ENCODE assay signal across 21 cellular contexts in genomic region chr10:122325235-122325634, GRCh38. TPM values are rescaled to one million over a fixed set of nuclear protein-coding genes. Genes with fewer than 3 reads are reported as not detected.
A peak's percentile ranks its signal among the peaks of the same experiment; 100 is the strongest.
DNase-seq lines count a peak whose midpoint lies in the region; TF ChIP-seq lines count a peak whose summit lies in the region.
"Had no signal": no experiment of that assay in that cellular context is flagged by ENCODE, and none has a peak within 500 bp of the region (broad histone marks: within the 10 kb centered on the region; RNA-seq: fewer than 3 reads in every experiment).

No MANE protein-coding gene starts in this region.

- intact Hi-C loops in left ventricle myocardium inferior (cut with micrococcal nuclease), result no loop called here

- H3K4me3 ChIP-seq in right atrium auricular region, result no peak overlapping the region
- H3K4me3 ChIP-seq in left ventricle myocardium inferior, result no peak overlapping the region
- no peak overlapping the region for H3K4me3 ChIP-seq in suprapubic skin
- H3K4me3 ChIP-seq in brain microvascular endothelial cell (ENCODE audit: low read depth, low read length), result no peak overlapping the region
- H3K4me3 ChIP-seq: GM12878 had no signal

- TF ChIP-seq EP300 in suprapubic skin (IDR thresholded peaks at IDR 0.05), result no peak

- H3K9me3 ChIP-seq in right atrium auricular region (peaks cover 0 to 6% of the 10 kb centered on the region in 2 donors), left ventricle myocardium inferior (replicated peaks) (peaks cover 13% of the 10 kb centered on the region), suprapubic skin (no peaks in the 10 kb centered on the region)
- H3K9me3 ChIP-seq: BE2C had no signal

- in situ Hi-C loops in brain microvascular endothelial cell (cut with HindIII; ENCODE audit: low pct_ligation_motif_present, low sequenced_read_pairs), result no loop called here

- H3K36me3 ChIP-seq in right atrium auricular region, result no peaks in the 10 kb centered on the region
- no peaks in the 10 kb centered on the region for H3K36me3 ChIP-seq in left ventricle myocardium inferior
- H3K36me3 ChIP-seq in suprapubic skin, result no peaks in the 10 kb centered on the region
- no peaks in the 10 kb centered on the region for H3K36me3 ChIP-seq in brain microvascular endothelial cell (replicated peaks)
- H3K36me3 ChIP-seq: BE2C had no signal

- DNase-seq in right atrium auricular region (ENCODE audit: low spot score), result peak; percentile 44
- no peak for DNase-seq in left ventricle myocardium inferior
- DNase-seq in epithelial cell of prostate (ENCODE audit: low read depth, low spot score), result no peak
- peak in 1 of 2 donors; percentile 62 for DNase-seq in suprapubic skin (ENCODE audit: low spot score in 2 of 2)
- no peak for DNase-seq in brain microvascular endothelial cell
- no peak for DNase-seq in substantia nigra (lab: John Stamatoyannopoulos, UW)
- DNase-seq: ACHN; BE2C; C1 segment of cervical spinal cord; CD4-positive, CD25-positive, alpha-beta regulatory T cell; CD8-positive, alpha-beta memory T cell; COR-L47; DMS 273 treated with DMSO at 0.1 percent for 48 hours; DMS53; DND-41; EL; H9 had no signal

- H3K27me3 ChIP-seq in right atrium auricular region (no peaks in the 10 kb centered on the region), left ventricle myocardium inferior (ENCODE audit: low read depth) (no peaks in the 10 kb centered on the region), suprapubic skin (no peaks in the 10 kb centered on the region), brain microvascular endothelial cell (replicated peaks) (no peaks in the 10 kb centered on the region)

- TF ChIP-seq CTCF in right atrium auricular region (IDR thresholded peaks at IDR 0.05), result no peak
- TF ChIP-seq CTCF in left ventricle myocardium inferior (IDR thresholded peaks at IDR 0.05; ENCODE audit: borderline replicate concordance), result no peak
- no peak for TF ChIP-seq CTCF in suprapubic skin (IDR thresholded peaks at IDR 0.05)
- TF ChIP-seq CTCF in brain microvascular endothelial cell (IDR thresholded peaks at IDR 0.05; ENCODE audit: low read depth, low read length, missing control alignments), result no peak

- WGBS in suprapubic skin, result 83% methylated on average over 2 of the region's 2 CpGs

- TF ChIP-seq POLR2A in suprapubic skin (IDR thresholded peaks at IDR 0.05), result no peak

- H3K27ac ChIP-seq in right atrium auricular region, result no peak overlapping the region
- no peak overlapping the region for H3K27ac ChIP-seq in left ventricle myocardium inferior (replicated peaks)
- H3K27ac ChIP-seq in epithelial cell of prostate, result peak overlapping the region; percentile 58
- peak overlapping the region; percentile 64 for H3K27ac ChIP-seq in suprapubic skin
- H3K27ac ChIP-seq in brain microvascular endothelial cell, result no peak overlapping the region
- no peak overlapping the region for H3K27ac ChIP-seq in substantia nigra (ENCODE audit: low read depth, low read length, poor library complexity, severe bottlenecking)

- H3K4me1 ChIP-seq in right atrium auricular region (no peaks in the 10 kb centered on the region), left ventricle myocardium inferior (no peaks in the 10 kb centered on the region), suprapubic skin (peaks cover 9% of the 10 kb centered on the region)
- H3K4me1 ChIP-seq: BE2C had no signal

RNA-seq across cellular contexts. Expression of gene PLEKHA1, which starts 49.3 kb away (rescaled TPM):
- total RNA-seq in right atrium auricular region (10 to 100 TPM; 28.9 to 31.6 TPM), left ventricle myocardium inferior (50.4 TPM), suprapubic skin (10 to 100 TPM; 68.2 to 91.6 (median 78.8) TPM)

RNA-seq across cellular contexts. Expression of gene BTBD16, which starts 54.1 kb away (rescaled TPM):
- total RNA-seq in right atrium auricular region (not detected), left ventricle myocardium inferior (not detected), suprapubic skin (10 to 100 TPM in 1 of 4 donors, 1 to 10 TPM in 2, under 1 TPM in 1; 0.85 to 10.2 (median 5.1) TPM)
- total RNA-seq: A172; CD4-positive, CD25-positive, alpha-beta regulatory T cell; CD8-positive, alpha-beta memory T cell; G401; GM12878; H1; H9 had no signal

Comparison
In these comparisons a context has a peak if more than half of its experiments do, and no peak if none do; other contexts are left out.
1. H3K27ac ChIP-seq: peak in epithelial cell of prostate (single experiment) and suprapubic skin (single experiment); none in right atrium auricular region (0 of 2), left ventricle myocardium inferior (single experiment), brain microvascular endothelial cell (single experiment) and substantia nigra (single experiment).